8 cellular contexts compared by ENCODE assay signal in the genomic region with DNA sequence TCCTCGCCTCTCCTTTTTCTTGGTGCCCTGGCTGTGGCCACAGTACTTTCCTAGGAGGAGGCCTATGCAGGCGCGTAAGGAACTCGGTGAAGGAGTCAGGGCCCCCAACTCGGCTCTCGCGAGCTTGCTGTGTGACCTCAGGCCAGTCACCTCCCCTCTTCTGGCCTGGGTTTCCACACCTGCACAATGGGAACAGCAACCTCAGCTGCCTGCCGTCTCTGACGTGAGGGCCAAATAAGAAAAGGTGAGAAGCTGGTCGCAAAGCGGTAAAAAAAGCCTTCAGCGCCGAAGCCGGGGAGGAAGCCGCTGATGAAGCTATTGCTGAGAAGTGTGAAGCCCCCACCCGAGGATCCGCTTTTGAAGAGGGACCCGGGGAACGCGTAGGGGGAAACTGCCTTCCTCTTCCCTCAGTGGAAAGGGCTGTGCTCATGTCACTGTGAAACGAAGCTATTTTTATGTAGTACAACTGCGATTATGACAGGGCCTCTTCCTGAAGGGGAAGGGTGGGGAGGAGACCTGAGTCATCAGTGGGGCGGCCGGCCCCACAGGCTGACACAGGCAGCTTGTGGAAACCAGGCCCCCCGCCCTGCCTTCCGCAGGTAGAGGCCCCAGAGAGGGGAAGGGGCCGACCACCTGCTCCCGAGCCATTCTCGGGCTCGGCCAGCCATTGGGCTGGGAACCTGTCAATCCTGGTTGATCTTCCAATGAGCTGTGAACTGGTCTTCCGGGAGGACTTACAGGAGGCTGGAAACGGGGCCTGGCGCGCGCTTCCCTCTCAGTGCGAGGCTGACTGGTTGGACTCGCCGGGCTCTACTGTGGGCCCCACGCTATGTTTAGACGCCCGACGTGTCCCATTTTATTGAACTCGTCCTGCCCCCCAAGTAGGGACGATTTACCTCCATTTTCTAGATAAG. TPM values are rescaled to one million over a fixed set of nuclear protein-coding genes. Genes with fewer than 3 reads are reported as not detected.
DNase-seq lines count a peak whose midpoint lies in the region; ATAC-seq, FAIRE-seq and TF ChIP-seq lines count a peak whose summit lies in the region.

No MANE protein-coding gene starts in this region.

- no peaks in the 10 kb centered on the region for H3K36me3 Mint-ChIP-seq in WTC11

- FAIRE-seq in bronchial epithelial cell (lab: Jason Lieb, UNC) = no peak

- peaks cover 51% of the 10 kb centered on the region for H3K4me1 Mint-ChIP-seq in WTC11

- peak overlapping the region; percentile 75 for H3K4me3 Mint-ChIP-seq in WTC11

- DNase-seq in DMS79 (lab: John Stamatoyannopoulos, UW) (peak; percentile 75), WTC11 (ENCODE audit: low spot score) (peak; percentile 97), bronchial epithelial cell (ENCODE audit: low read depth) (peak; percentile 94), inferior parietal cortex (ENCODE audit: extremely low spot score) (peak; percentile 94), smooth muscle cell (lab: John Stamatoyannopoulos, UW; ENCODE audit: unreplicated experiment) (peak; percentile 54), NCI-H187 (lab: John Stamatoyannopoulos, UW) (no peak)
- peak; percentile 98 for DNase-seq in Jurkat, Clone E6-1 (ENCODE audit: low read depth, low spot score)

- no peaks in the 10 kb centered on the region for H3K9me3 Mint-ChIP-seq in WTC11

- no peaks in the 10 kb centered on the region for H3K79me2 ChIP-seq in smooth muscle cell (ENCODE audit: low read depth)

- TF ChIP-seq CTCF in WTC11 (IDR thresholded peaks at IDR 0.05) (no peak), bronchial epithelial cell (IDR thresholded peaks at IDR 0.05; ENCODE audit: insufficient read depth, low read length, severe bottlenecking) (no peak), smooth muscle cell (IDR thresholded peaks at IDR 0.05; ENCODE audit: borderline replicate concordance, insufficient read depth, poor library complexity, severe bottlenecking) (no peak)

- H3K36me3 ChIP-seq in bronchial epithelial cell (ENCODE audit: control insufficient read depth, insufficient read depth, low read length) (no peaks in the 10 kb centered on the region), smooth muscle cell (ENCODE audit: low read depth) (no peaks in the 10 kb centered on the region)

- peak overlapping the region; percentile 60 for H3K4me3 ChIP-seq in Jurkat, Clone E6-1 (ENCODE audit: low read length)
- H3K4me3 ChIP-seq in bronchial epithelial cell (ENCODE audit: low read depth, low read length) = peak overlapping the region; percentile 27
- peak overlapping the region; percentile 43 for H3K4me3 ChIP-seq in smooth muscle cell

- H3K27ac Mint-ChIP-seq in WTC11 = peak overlapping the region; percentile 93

- H3K27ac ChIP-seq in smooth muscle cell (ENCODE audit: low read depth) = peak overlapping the region; percentile 81

- H3K9ac ChIP-seq in smooth muscle cell (ENCODE audit: low read depth) = peak overlapping the region; percentile 76

- H3K4me2 ChIP-seq in smooth muscle cell = peak overlapping the region; percentile 87

- H2AFZ ChIP-seq in smooth muscle cell (ENCODE audit: low read depth) = peak overlapping the region; percentile 73

- H3K27me3 Mint-ChIP-seq in WTC11 (ENCODE audit: low read depth) = no peaks in the 10 kb centered on the region

- H4K20me1 ChIP-seq in smooth muscle cell (ENCODE audit: low read depth) = no peaks in the 10 kb centered on the region

- CTCF ChIA-PET in WTC11 (lab: Charles Lee) = interaction anchor here (0.5 to 2.6 kb wide), 22 partner anchors 11 to 193 kb away, joined by 3 to 14 read pairs (median 4); partner anchors contain the start of gene PLEKHO2

- 31% methylated on average over 40 of the region's 44 CpGs for WGBS in smooth muscle cell (ENCODE audit: low lambda C conversion rate)

- no peaks in the 10 kb centered on the region for H3K27me3 ChIP-seq in bronchial epithelial cell (ENCODE audit: control insufficient read depth, insufficient read depth, low read length)
- H3K27me3 ChIP-seq in smooth muscle cell (ENCODE audit: low read depth) = no peaks in the 10 kb centered on the region

- peak; percentile 57 for ATAC-seq in GM21529 (IDR thresholded peaks at IDR 0.05; ENCODE audit: unreplicated experiment)
- peak; percentile 91 for ATAC-seq in WTC11

- H3K4me1 ChIP-seq in smooth muscle cell (ENCODE audit: low read depth) = peaks cover 40% of the 10 kb centered on the region

- H3K9me3 ChIP-seq in smooth muscle cell (replicated peaks; ENCODE audit: low read depth) = no peaks in the 10 kb centered on the region

- H3F3A ChIP-seq in smooth muscle cell (ENCODE audit: low read depth) = peaks cover 39% of the 10 kb centered on the region

- POLR2A ChIA-PET in WTC11 (lab: Charles Lee) = interaction anchor here (0.7 to 2.4 kb wide), 9 partner anchors 11 to 159 kb away, joined by 3 to 8 read pairs (median 4); partner anchors contain the start of genes PIF1 and PLEKHO2

TF ChIP-seq in WTC11, 78 proteins besides CTCF, POLR2A, EP300 and RAD21 (continues in another document):
- TF ChIP-seq, protein P1, sequence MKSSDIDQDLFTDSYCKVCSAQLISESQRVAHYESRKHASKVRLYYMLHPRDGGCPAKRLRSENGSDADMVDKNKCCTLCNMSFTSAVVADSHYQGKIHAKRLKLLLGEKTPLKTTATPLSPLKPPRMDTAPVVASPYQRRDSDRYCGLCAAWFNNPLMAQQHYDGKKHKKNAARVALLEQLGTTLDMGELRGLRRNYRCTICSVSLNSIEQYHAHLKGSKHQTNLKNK (CRISPR knock-in tag; IDR thresholded peaks at IDR 0.05) = no peak
- no peak for TF ChIP-seq ATF1 (CRISPR knock-in tag; IDR thresholded peaks at IDR 0.05)
- TF ChIP-seq PRDM15 (CRISPR knock-in tag; IDR thresholded peaks at IDR 0.05) = no peak
- TF ChIP-seq ZNF219 (CRISPR knock-in tag; IDR thresholded peaks at IDR 0.05; ENCODE audit: borderline replicate concordance) = no peak
- TF ChIP-seq KAT7 (CRISPR knock-in tag; IDR thresholded peaks at IDR 0.05; ENCODE audit: borderline replicate concordance) = no peak
- TF ChIP-seq, protein P2, sequence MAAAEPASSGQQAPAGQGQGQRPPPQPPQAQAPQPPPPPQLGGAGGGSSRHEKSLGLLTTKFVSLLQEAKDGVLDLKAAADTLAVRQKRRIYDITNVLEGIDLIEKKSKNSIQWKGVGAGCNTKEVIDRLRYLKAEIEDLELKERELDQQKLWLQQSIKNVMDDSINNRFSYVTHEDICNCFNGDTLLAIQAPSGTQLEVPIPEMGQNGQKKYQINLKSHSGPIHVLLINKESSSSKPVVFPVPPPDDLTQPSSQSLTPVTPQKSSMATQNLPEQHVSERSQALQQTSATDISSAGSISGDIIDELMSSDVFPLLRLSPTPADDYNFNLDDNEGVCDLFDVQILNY (CRISPR knock-in tag; IDR thresholded peaks at IDR 0.05) = no peak
- no peak for TF ChIP-seq TP53 (CRISPR knock-in tag; IDR thresholded peaks at IDR 0.05)
- no peak for TF ChIP-seq ZNF317 (CRISPR knock-in tag; IDR thresholded peaks at IDR 0.05; ENCODE audit: borderline replicate concordance, low read depth)
- TF ChIP-seq GABPB1 (CRISPR knock-in tag; IDR thresholded peaks at IDR 0.05) = no peak
- TF ChIP-seq MXD4 (CRISPR knock-in tag; IDR thresholded peaks at IDR 0.05; ENCODE audit: borderline replicate concordance) = no peak

RNA-seq across cellular contexts. Expression of gene ANKDD1A, which starts 18.0 kb away (rescaled TPM):
- 1.2 TPM for polyA plus RNA-seq in Jurkat, Clone E6-1 (2012; ENCODE audit: insufficient read depth, insufficient read length)
- total RNA-seq in WTC11 (2021) (6.1 to 7.9 TPM (median 7.4 TPM) in 3 replicates), bronchial epithelial cell (3.2 and 4.0 TPM in 2 replicates), smooth muscle cell (1.3 and 1.7 TPM in 2 replicates)
- 2.8 and 5.6 TPM in 2 replicates for polyA plus RNA-seq in smooth muscle cell

RNA-seq across cellular contexts. Expression of gene PLEKHO2, which starts 52.0 kb away (rescaled TPM):
- 6.6 TPM for polyA plus RNA-seq in Jurkat, Clone E6-1 (2012; ENCODE audit: insufficient read depth, insufficient read length)
- total RNA-seq in WTC11 (2021) (21.6 to 22.1 TPM (median 21.9 TPM) in 3 replicates), bronchial epithelial cell (4.2 and 5.9 TPM in 2 replicates), smooth muscle cell (7.9 and 13.7 TPM in 2 replicates)
- 16.3 and 20.0 TPM in 2 replicates for polyA plus RNA-seq in smooth muscle cell

Comparison
In these comparisons a context has a peak if more than half of its experiments do, and no peak if none do; other contexts are left out.
1. DNase-seq: peak in DMS79 (single experiment), Jurkat, Clone E6-1 (single experiment), WTC11 (single experiment), bronchial epithelial cell (single experiment), inferior parietal cortex (single experiment) and smooth muscle cell (single experiment); none in NCI-H187 (0 of 2).
2. Peak in every context shown above with its lines, with median percentiles within 50 percentile points of each other: H3K4me3 ChIP-seq.